ENCODE assay signal across 11 cellular contexts in genomic region chr1:22114083-22115012, GRCh38. TPM values are rescaled to one million over a fixed set of nuclear protein-coding genes. Genes with fewer than 3 reads are reported as not detected.
DNase-seq lines count a peak whose midpoint lies in the region; ATAC-seq, FAIRE-seq and TF ChIP-seq lines count a peak whose summit lies in the region.
"Had no signal": no experiment of that assay in that cellular context is flagged by ENCODE, and none has a peak within 500 bp of the region (broad histone marks: within the 10 kb centered on the region; RNA-seq: fewer than 3 reads in every experiment).

No MANE protein-coding gene starts in this region.

- DNase-seq in ELF-1 (ENCODE audit: low read depth, low spot score) (peak; percentile 41), heart left ventricle (peak in 2 of 5 donors; percentile 45 to 60), pancreas (peak in 1 of 6 donors; percentile 8), foreskin keratinocyte (no peak), DMS 273 treated with DMSO at 0.1 percent for 48 hours (lab: John Stamatoyannopoulos, UW) (no peak)
- DNase-seq in activated CD4-positive, alpha-beta memory T cell treated with anti-CD3 and anti-CD28 coated beads, Interleukin-2, amount 10 ng/mL, durations not matched to agents 7 days and 5 days = no peak
- DNase-seq: NK-92 treated with Interleukin-12 subunit alpha and Interleukin-12 subunit beta, amount 100 ng/mL, for 24 hours had no signal

- intact Hi-C loops in heart left ventricle (cut with DNase I) = loop anchor here in 2 of 10 donors (5.0 to 10.0 kb wide), 2 partner anchors 298 to 300 kb away; no protein-coding TSS in a partner anchor
- intact Hi-C loops in pancreas (cut with DNase I) = no loop called here

- CTCF ChIA-PET in activated CD4-positive, alpha-beta memory T cell treated with anti-CD3 and anti-CD28 coated beads, Interleukin-2, amount 10 ng/mL, durations not matched to agents 7 days and 5 days (lab: Charles Lee) = interaction anchor here (1.5 kb wide), 1 partner anchor 9 kb away, joined by 5 read pairs; no protein-coding TSS in a partner anchor

- POLR2A ChIA-PET in activated CD4-positive, alpha-beta memory T cell treated with anti-CD3 and anti-CD28 coated beads, Interleukin-2, amount 10 ng/mL, durations not matched to agents 7 days and 5 days (lab: Charles Lee) = interaction anchor here (0.6 to 1.0 kb wide), 2 partner anchors 9 kb away, joined by 3 read pairs; no protein-coding TSS in a partner anchor

- peaks cover 5% of the 10 kb centered on the region for H3K4me1 Mint-ChIP-seq in activated CD4-positive, alpha-beta memory T cell treated with anti-CD3 and anti-CD28 coated beads, Interleukin-2, amount 10 ng/mL, durations not matched to agents 7 days and 5 days

- peak overlapping the region; percentile 12 for H3K27ac Mint-ChIP-seq in activated CD4-positive, alpha-beta memory T cell treated with anti-CD3 and anti-CD28 coated beads, Interleukin-2, amount 10 ng/mL, durations not matched to agents 7 days and 5 days
- H3K27ac Mint-ChIP-seq: dendritic cell treated with granulocyte-macrophage colony-stimulating factor and Interleukin-4, amounts not matched to agents 40 ng/mL and 50 ng/mL, for 4 days had no signal

- TF ChIP-seq CTCF in heart left ventricle (IDR thresholded peaks at IDR 0.05) (no peak), pancreas (IDR thresholded peaks at IDR 0.05) (no peak), foreskin keratinocyte (conservative IDR thresholded peaks at IDR 0.05) (no peak)

- no peaks in the 10 kb centered on the region for H3K27me3 Mint-ChIP-seq in activated CD4-positive, alpha-beta memory T cell treated with anti-CD3 and anti-CD28 coated beads, Interleukin-2, amount 10 ng/mL, durations not matched to agents 7 days and 5 days
- H3K27me3 Mint-ChIP-seq: dendritic cell treated with granulocyte-macrophage colony-stimulating factor and Interleukin-4, amounts not matched to agents 40 ng/mL and 50 ng/mL, for 4 days had no signal

- H3K4me3 ChIP-seq in heart left ventricle (no peak overlapping the region), pancreas (no peak overlapping the region)

- H3K4me1 ChIP-seq in heart left ventricle (peaks cover 0 to 66% (median 34%) of the 10 kb centered on the region in 12 donors), pancreas (no peaks in the 10 kb centered on the region), foreskin keratinocyte (no peaks in the 10 kb centered on the region)

- H3K9me3 Mint-ChIP-seq in activated CD4-positive, alpha-beta memory T cell treated with anti-CD3 and anti-CD28 coated beads, Interleukin-2, amount 10 ng/mL, durations not matched to agents 7 days and 5 days = no peaks in the 10 kb centered on the region
- H3K9me3 Mint-ChIP-seq: dendritic cell treated with granulocyte-macrophage colony-stimulating factor and Interleukin-4, amounts not matched to agents 40 ng/mL and 50 ng/mL, for 4 days had no signal

- FAIRE-seq in pancreas (lab: Jason Lieb, UNC) = no peak

- WGBS in heart left ventricle, 4 donors = 44 to 49% (median 46%) methylated on average over 9 to 18 of the region's 18 CpGs
- 78 to 82% methylated on average over 14 to 18 of the region's 18 CpGs for WGBS in pancreas, 2 donors

- peaks cover 40% of the 10 kb centered on the region for H3K36me3 Mint-ChIP-seq in activated CD4-positive, alpha-beta memory T cell treated with anti-CD3 and anti-CD28 coated beads, Interleukin-2, amount 10 ng/mL, durations not matched to agents 7 days and 5 days (ENCODE audit: low read depth)

- H3K27ac ChIP-seq in heart left ventricle = peak overlapping the region in 2 of 12 donors; percentile 15 to 17
- H3K27ac ChIP-seq in pancreas = no peak overlapping the region
- H3K27ac ChIP-seq in foreskin keratinocyte = no peak overlapping the region

- TF ChIP-seq POLR2A in heart left ventricle (IDR thresholded peaks at IDR 0.05) = no peak
- TF ChIP-seq POLR2A in GM18505 (IDR thresholded peaks at IDR 0.05; ENCODE audit: borderline replicate concordance, extremely low read depth, insufficient read depth, insufficient read length) = no peak

- H3K36me3 ChIP-seq in heart left ventricle = peaks cover 0 to 87% (median 12%) of the 10 kb centered on the region in 9 donors
- H3K36me3 ChIP-seq in pancreas = peaks cover 0 to 4% (median 0%) of the 10 kb centered on the region in 3 donors

- H3K27me3 ChIP-seq in heart left ventricle (no peaks in the 10 kb centered on the region), pancreas (no peaks in the 10 kb centered on the region), foreskin keratinocyte (no peaks in the 10 kb centered on the region)

- peak in 3 of 4 donors; percentile 33 to 55 (median 41) for ATAC-seq in heart left ventricle
- peak in 3 of 4 donors; percentile 7 to 52 (median 9) for ATAC-seq in pancreas
- ATAC-seq in GM18505 (IDR thresholded peaks at IDR 0.05; ENCODE audit: unreplicated experiment) = no peak
- no peak for ATAC-seq in foreskin keratinocyte
- no peak for ATAC-seq in HG03432 (IDR thresholded peaks at IDR 0.05; ENCODE audit: unreplicated experiment)
- ATAC-seq: activated CD4-positive, CD25-positive, alpha-beta regulatory T cell treated with anti-CD3 and anti-CD28 coated beads, Interleukin-2, amount 50 U/mL, for 24 hours had no signal

- H3K4me3 Mint-ChIP-seq in activated CD4-positive, alpha-beta memory T cell treated with anti-CD3 and anti-CD28 coated beads, Interleukin-2, amount 10 ng/mL, durations not matched to agents 7 days and 5 days = no peak overlapping the region
- H3K4me3 Mint-ChIP-seq: dendritic cell treated with granulocyte-macrophage colony-stimulating factor and Interleukin-4, amounts not matched to agents 40 ng/mL and 50 ng/mL, for 4 days had no signal

- no peaks in the 10 kb centered on the region for H3K9me3 ChIP-seq in heart left ventricle
- no peaks in the 10 kb centered on the region for H3K9me3 ChIP-seq in pancreas

RNA-seq across cellular contexts. Expression of gene WNT4, which starts 28.5 kb away (rescaled TPM):
- not detected for total RNA-seq in activated CD4-positive, alpha-beta memory T cell treated with anti-CD3 and anti-CD28 coated beads, Interleukin-2, amount 10 ng/mL, durations not matched to agents 7 days and 5 days
- total RNA-seq in heart left ventricle (under 1 TPM in 6 of 9 donors, not detected in 3; 0.07 to 0.38 (median 0.09) TPM), pancreas (1 to 10 TPM in 5 of 6 donors, under 1 TPM in 1; 0.69 to 6.8 (median 3.0) TPM), foreskin keratinocyte (0.21 and 0.24 TPM in 2 replicates)
- polyA plus RNA-seq in heart left ventricle (under 1 TPM; 0.04 to 0.07 TPM), pancreas (10 to 100 TPM in 1 of 2 donors, 1 to 10 TPM in 1; 6.5 to 17.6 TPM), foreskin keratinocyte (0.17 and 0.26 TPM in 2 replicates)

Comparison
In these comparisons a context has a peak if more than half of its experiments do, and no peak if none do; other contexts are left out.
1. ATAC-seq: peak in heart left ventricle (3 of 4) and pancreas (3 of 4); none in GM18505 (single experiment), foreskin keratinocyte (single experiment) and HG03432 (single experiment).